In genomic region chr12:12327802-12328201, GRCh38 we compare ENCODE assay signal across 8 cellular contexts. TPM values are rescaled to one million over a fixed set of nuclear protein-coding genes. Genes with fewer than 3 reads are reported as not detected.
DNase-seq lines count a peak whose midpoint lies in the region; ATAC-seq, FAIRE-seq and TF ChIP-seq lines count a peak whose summit lies in the region.

No MANE protein-coding gene starts in this region.

- H3K27me3 ChIP-seq in Caco-2 (replicated peaks; ENCODE audit: control insufficient read depth, insufficient read depth, low read length) (no peaks in the 10 kb centered on the region), suprapubic skin (no peaks in the 10 kb centered on the region)

- peaks cover 23% of the 10 kb centered on the region for H3K4me1 Mint-ChIP-seq in Caco-2 (ENCODE audit: low read depth, unreplicated experiment)

- no peak overlapping the region for H3K4me3 Mint-ChIP-seq in Caco-2 (ENCODE audit: unreplicated experiment)

- no peaks in the 10 kb centered on the region for H3K36me3 Mint-ChIP-seq in Caco-2 (ENCODE audit: insufficient read depth, unreplicated experiment)

- H3K4me1 ChIP-seq in Caco-2 (peaks cover 17% of the 10 kb centered on the region), suprapubic skin (peaks cover 17% of the 10 kb centered on the region)

- DNase-seq in Caco-2 (peak in 1 of 2 experiments; percentile 69), H54 (ENCODE audit: insufficient read length, low spot score) (peak; percentile 33), NCI-H526 treated with DMSO at 0.1 percent for 48 hours (lab: John Stamatoyannopoulos, UW) (peak; percentile 55), astrocyte of the spinal cord (ENCODE audit: low read depth, low spot score) (peak; percentile 68), iris pigment epithelial cell (ENCODE audit: low read depth) (peak; percentile 63), suprapubic skin (ENCODE audit: low spot score in 2 of 2) (no peak)

- no peaks in the 10 kb centered on the region for H3K9me3 ChIP-seq in Caco-2
- H3K9me3 ChIP-seq in suprapubic skin, result no peaks in the 10 kb centered on the region

- intact Hi-C loops in Caco-2 (cut with micrococcal nuclease; ENCODE audit: unreplicated experiment), result loop anchor here (1.0 kb wide), 2 partner anchors 61 to 246 kb away; partner anchors contain the start of gene LRP6

- in situ Hi-C loops in astrocyte of the spinal cord (cut with HindIII; ENCODE audit: low sequenced_read_pairs), result no loop called here

- BruUV-seq in Caco-2 (replicated peaks; lab: Mats Ljungman, UMichigan), result no TSS peak

- no peak overlapping the region for H3K27ac ChIP-seq in suprapubic skin

- H3K27me3 Mint-ChIP-seq in Caco-2 (ENCODE audit: insufficient read depth, unreplicated experiment), result no peaks in the 10 kb centered on the region

- WGBS in suprapubic skin, result 7% methylated on average over 1 of the region's 1 CpG

- H3K4me3 ChIP-seq in Caco-2 (ENCODE audit: low read depth, low read length), result no peak overlapping the region
- no peak overlapping the region for H3K4me3 ChIP-seq in astrocyte of the spinal cord (ENCODE audit: low read depth, low read length)
- no peak overlapping the region for H3K4me3 ChIP-seq in suprapubic skin

- H3K36me3 ChIP-seq in Caco-2 (ENCODE audit: control insufficient read depth, insufficient read depth, low read length) (no peaks in the 10 kb centered on the region), suprapubic skin (peaks cover 8% of the 10 kb centered on the region)

- peaks cover under 1% of the 10 kb centered on the region for H3K9me3 Mint-ChIP-seq in Caco-2 (ENCODE audit: unreplicated experiment)

- no peak overlapping the region for H3K27ac Mint-ChIP-seq in Caco-2 (ENCODE audit: unreplicated experiment)

- peak; percentile 83 to 84 for TF ChIP-seq CTCF in Caco-2 (IDR thresholded peaks at IDR 0.05; ENCODE audit: insufficient read depth in 1 of 2, low read depth in 1 of 2, low read length in 1 of 2, severe bottlenecking in 1 of 2, unreplicated experiment in 1 of 2)
- TF ChIP-seq CTCF in astrocyte of the spinal cord (IDR thresholded peaks at IDR 0.05; ENCODE audit: low read depth, low read length), result peak; percentile 60
- peak; percentile 24 to 59 for TF ChIP-seq CTCF in suprapubic skin (IDR thresholded peaks at IDR 0.05)

- CTCF ChIA-PET in Caco-2 (lab: Charles Lee), result interaction anchor here (1.0 to 2.5 kb wide), 9 partner anchors 22 to 295 kb away, joined by 3 to 19 read pairs (median 5); partner anchors contain the start of genes BCL2L14 and MANSC1

- TF ChIP-seq EP300 in suprapubic skin (IDR thresholded peaks at IDR 0.05), result no peak

- POLR2A ChIA-PET in Caco-2 (lab: Charles Lee), result interaction anchor here (1.0 to 1.3 kb wide), 2 partner anchors 61 to 257 kb away, joined by 3 to 10 read pairs; partner anchors contain the start of genes BCL2L14 and LRP6

- peak; percentile 6 for FAIRE-seq in H54 (lab: Jason Lieb, UNC)

- ATAC-seq in GM19023 (IDR thresholded peaks at IDR 0.05; ENCODE audit: unreplicated experiment) (no peak), HG03354 (IDR thresholded peaks at IDR 0.05; ENCODE audit: poor library complexity, severe bottlenecking, unreplicated experiment) (no peak)

- TF ChIP-seq POLR2A in H54 (IDR thresholded peaks at IDR 0.05; ENCODE audit: low read depth, low read length), result no peak
- no peak for TF ChIP-seq POLR2A in suprapubic skin (IDR thresholded peaks at IDR 0.05)

RNA-seq across cellular contexts. Expression of gene MANSC1, which starts 22.2 kb away (rescaled TPM):
- total RNA-seq in Caco-2 (2022) (27.5 and 28.9 TPM in 2 replicates), suprapubic skin (10 to 100 TPM; 11.5 to 34.6 (median 24.4) TPM)

RNA-seq across cellular contexts. Expression of gene BORCS5, which starts 29.1 kb away (rescaled TPM):
- total RNA-seq in Caco-2 (2022), result 25.5 and 25.7 TPM in 2 replicates
- 10 to 100 TPM; 11.3 to 51.6 (median 21.0) TPM for total RNA-seq in suprapubic skin

Comparison
In these comparisons a context has a peak if more than half of its experiments do, and no peak if none do; other contexts are left out.
1. DNase-seq: peak in H54 (single experiment), NCI-H526 treated with DMSO at 0.1 percent for 48 hours (single experiment), astrocyte of the spinal cord (single experiment) and iris pigment epithelial cell (single experiment); none in suprapubic skin (0 of 2).
2. Peak in every context shown above with its lines, with median percentiles within 50 percentile points of each other: CTCF ChIP-seq.